1 cellular context compared by ENCODE assay signal in the genomic region with DNA sequence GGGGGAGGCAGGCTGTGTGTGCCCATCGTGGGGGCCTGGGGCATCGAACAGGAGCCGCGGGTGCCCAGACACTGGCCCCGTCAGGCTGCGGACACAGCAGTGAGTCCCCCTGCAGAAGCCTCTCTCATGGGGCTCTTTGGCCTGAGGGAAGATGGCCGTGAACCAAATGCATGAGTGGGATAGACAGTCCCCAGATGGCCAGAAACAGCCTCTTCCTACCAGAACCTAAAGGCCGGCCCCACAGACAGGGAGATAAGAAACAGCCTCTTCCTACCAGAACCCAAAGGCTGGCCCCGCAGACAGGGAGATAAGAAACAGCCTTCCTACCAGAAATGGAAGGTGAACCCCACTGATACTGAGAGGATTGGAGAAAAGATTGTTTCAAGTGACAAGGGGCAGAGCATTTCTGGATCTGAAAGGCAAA.
TF ChIP-seq lines count a peak whose summit lies in the region.

No MANE protein-coding gene starts in this region.

TF ChIP-seq in K562, 482 proteins besides CTCF, POLR2A, EP300 and RAD21 (continued from another document and continues in another):
- TF ChIP-seq ELK1 (CRISPR knock-in tag; IDR thresholded peaks at IDR 0.05) (no peak), SMARCB1 (IDR thresholded peaks at IDR 0.05; ENCODE audit: insufficient read length, low read depth) (no peak), PRMT5 (CRISPR knock-in tag; IDR thresholded peaks at IDR 0.05) (no peak), SMARCE1 (IDR thresholded peaks at IDR 0.05) (peak; percentile 61), ZNF263 (CRISPR knock-in tag; IDR thresholded peaks at IDR 0.05; ENCODE audit: borderline replicate concordance) (no peak), CREB3 (tag; conservative IDR thresholded peaks at IDR 0.05; ENCODE audit: low read depth) (no peak), GABPA (tag; conservative IDR thresholded peaks at IDR 0.05; ENCODE audit: low read depth) (no peak), ZNF121 (CRISPR knock-in tag; conservative IDR thresholded peaks at IDR 0.05) (no peak), MAFK (IDR thresholded peaks at IDR 0.05; ENCODE audit: low read length) (no peak), NCOR1 (IDR thresholded peaks at IDR 0.05) (peak; percentile 83), SMAD4 (CRISPR knock-in tag; conservative IDR thresholded peaks at IDR 0.05) (peak; percentile 97), MXI1 (IDR thresholded peaks at IDR 0.05; ENCODE audit: low read depth, low read length) (no peak), CCNT2 (IDR thresholded peaks at IDR 0.05; ENCODE audit: borderline replicate concordance, extremely low read depth, insufficient read length, low read depth, low read length) (peak; percentile 42), IRF2 (CRISPR knock-in tag; IDR thresholded peaks at IDR 0.05) (no peak), RBM22 (IDR thresholded peaks at IDR 0.05; ENCODE audit: low read depth, low read length, poor library complexity, severe bottlenecking) (no peak), CREB1 (IDR thresholded peaks at IDR 0.05) (no peak), CREB1 (CRISPR knock-in tag; IDR thresholded peaks at IDR 0.05) (no peak), ZNF76 (CRISPR knock-in tag; IDR thresholded peaks at IDR 0.05; ENCODE audit: borderline replicate concordance) (no peak), FOXK2 (conservative IDR thresholded peaks at IDR 0.05 in 1 of 2, IDR thresholded peaks at IDR 0.05 in 1 of 2; ENCODE audit: low read depth in 2 of 2) (no peak), RBM14 (IDR thresholded peaks at IDR 0.05; ENCODE audit: borderline replicate concordance, insufficient read depth, low read depth, low read length) (no peak), SIN3B (IDR thresholded peaks at IDR 0.05; ENCODE audit: low read depth) (no peak), CREB3L1 (IDR thresholded peaks at IDR 0.05; ENCODE audit: borderline replicate concordance, low read depth) (no peak), SNIP1 (IDR thresholded peaks at IDR 0.05; ENCODE audit: low read depth) (no peak), GTF2E2 (tag; IDR thresholded peaks at IDR 0.05) (no peak), KDM2B (CRISPR knock-in tag; IDR thresholded peaks at IDR 0.05) (no peak), MITF (IDR thresholded peaks at IDR 0.05) (no peak), PYGO2 (tag; IDR thresholded peaks at IDR 0.05) (no peak), SIX5 (IDR thresholded peaks at IDR 0.05; ENCODE audit: borderline replicate concordance in 1 of 2, insufficient read depth in 1 of 2, low read depth in 1 of 2, low read length in 2 of 2) (no peak), TGIF2 (CRISPR knock-in tag; IDR thresholded peaks at IDR 0.05) (no peak), PHB2 (IDR thresholded peaks at IDR 0.05; ENCODE audit: low read depth) (no peak), NCOA1 (IDR thresholded peaks at IDR 0.05; ENCODE audit: low read depth) (no peak), ZFP30 (CRISPR knock-in tag; IDR thresholded peaks at IDR 0.05; ENCODE audit: borderline replicate concordance) (no peak), NR2F6 (CRISPR knock-in tag; IDR thresholded peaks at IDR 0.05) (no peak), MYBL2 (IDR thresholded peaks at IDR 0.05; ENCODE audit: low read depth) (no peak), MYBL2 (CRISPR knock-in tag; IDR thresholded peaks at IDR 0.05; ENCODE audit: borderline replicate concordance) (no peak), ZNF175 (CRISPR knock-in tag; IDR thresholded peaks at IDR 0.05; ENCODE audit: low read depth) (no peak), ESRRB (CRISPR knock-in tag; IDR thresholded peaks at IDR 0.05; ENCODE audit: borderline replicate concordance) (no peak), ZNF766 (CRISPR knock-in tag; conservative IDR thresholded peaks at IDR 0.05) (no peak), GATAD2B (IDR thresholded peaks at IDR 0.05; ENCODE audit: borderline replicate concordance) (no peak), FOXJ3 (CRISPR knock-in tag; IDR thresholded peaks at IDR 0.05) (no peak), CBFA2T3 (IDR thresholded peaks at IDR 0.05) (peak; percentile 91), SFPQ (IDR thresholded peaks at IDR 0.05; ENCODE audit: low read depth, low read length) (no peak), TCF7L2 (IDR thresholded peaks at IDR 0.05; ENCODE audit: low read depth, low read length) (no peak), TARDBP (IDR thresholded peaks at IDR 0.05) (no peak), HOXB6 (CRISPR knock-in tag; IDR thresholded peaks at IDR 0.05; ENCODE audit: borderline replicate concordance) (no peak), ZFX (CRISPR knock-in tag; IDR thresholded peaks at IDR 0.05) (no peak), ZFPM2 (CRISPR knock-in tag; IDR thresholded peaks at IDR 0.05) (no peak), LEF1 (IDR thresholded peaks at IDR 0.05) (no peak), SP2 (IDR thresholded peaks at IDR 0.05; ENCODE audit: extremely low read depth, low read depth, low read length, poor library complexity, severe bottlenecking) (no peak)
- TF ChIP-seq, protein P1, sequence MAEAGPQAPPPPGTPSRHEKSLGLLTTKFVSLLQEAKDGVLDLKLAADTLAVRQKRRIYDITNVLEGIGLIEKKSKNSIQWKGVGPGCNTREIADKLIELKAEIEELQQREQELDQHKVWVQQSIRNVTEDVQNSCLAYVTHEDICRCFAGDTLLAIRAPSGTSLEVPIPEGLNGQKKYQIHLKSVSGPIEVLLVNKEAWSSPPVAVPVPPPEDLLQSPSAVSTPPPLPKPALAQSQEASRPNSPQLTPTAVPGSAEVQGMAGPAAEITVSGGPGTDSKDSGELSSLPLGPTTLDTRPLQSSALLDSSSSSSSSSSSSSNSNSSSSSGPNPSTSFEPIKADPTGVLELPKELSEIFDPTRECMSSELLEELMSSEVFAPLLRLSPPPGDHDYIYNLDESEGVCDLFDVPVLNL (CRISPR knock-in tag; IDR thresholded peaks at IDR 0.05; ENCODE audit: low read depth): no peak
- TF ChIP-seq, protein P2, sequence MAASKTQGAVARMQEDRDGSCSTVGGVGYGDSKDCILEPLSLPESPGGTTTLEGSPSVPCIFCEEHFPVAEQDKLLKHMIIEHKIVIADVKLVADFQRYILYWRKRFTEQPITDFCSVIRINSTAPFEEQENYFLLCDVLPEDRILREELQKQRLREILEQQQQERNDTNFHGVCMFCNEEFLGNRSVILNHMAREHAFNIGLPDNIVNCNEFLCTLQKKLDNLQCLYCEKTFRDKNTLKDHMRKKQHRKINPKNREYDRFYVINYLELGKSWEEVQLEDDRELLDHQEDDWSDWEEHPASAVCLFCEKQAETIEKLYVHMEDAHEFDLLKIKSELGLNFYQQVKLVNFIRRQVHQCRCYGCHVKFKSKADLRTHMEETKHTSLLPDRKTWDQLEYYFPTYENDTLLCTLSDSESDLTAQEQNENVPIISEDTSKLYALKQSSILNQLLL (CRISPR knock-in tag; IDR thresholded peaks at IDR 0.05; ENCODE audit: borderline replicate concordance): no peak
- TF ChIP-seq, protein P3, sequence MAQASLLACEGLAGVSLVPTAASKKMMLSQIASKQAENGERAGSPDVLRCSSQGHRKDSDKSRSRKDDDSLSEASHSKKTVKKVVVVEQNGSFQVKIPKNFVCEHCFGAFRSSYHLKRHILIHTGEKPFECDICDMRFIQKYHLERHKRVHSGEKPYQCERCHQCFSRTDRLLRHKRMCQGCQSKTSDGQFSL (CRISPR knock-in tag; IDR thresholded peaks at IDR 0.05): no peak
- TF ChIP-seq, protein P3 (tag; IDR thresholded peaks at IDR 0.05): no peak
- TF ChIP-seq, protein P4, sequence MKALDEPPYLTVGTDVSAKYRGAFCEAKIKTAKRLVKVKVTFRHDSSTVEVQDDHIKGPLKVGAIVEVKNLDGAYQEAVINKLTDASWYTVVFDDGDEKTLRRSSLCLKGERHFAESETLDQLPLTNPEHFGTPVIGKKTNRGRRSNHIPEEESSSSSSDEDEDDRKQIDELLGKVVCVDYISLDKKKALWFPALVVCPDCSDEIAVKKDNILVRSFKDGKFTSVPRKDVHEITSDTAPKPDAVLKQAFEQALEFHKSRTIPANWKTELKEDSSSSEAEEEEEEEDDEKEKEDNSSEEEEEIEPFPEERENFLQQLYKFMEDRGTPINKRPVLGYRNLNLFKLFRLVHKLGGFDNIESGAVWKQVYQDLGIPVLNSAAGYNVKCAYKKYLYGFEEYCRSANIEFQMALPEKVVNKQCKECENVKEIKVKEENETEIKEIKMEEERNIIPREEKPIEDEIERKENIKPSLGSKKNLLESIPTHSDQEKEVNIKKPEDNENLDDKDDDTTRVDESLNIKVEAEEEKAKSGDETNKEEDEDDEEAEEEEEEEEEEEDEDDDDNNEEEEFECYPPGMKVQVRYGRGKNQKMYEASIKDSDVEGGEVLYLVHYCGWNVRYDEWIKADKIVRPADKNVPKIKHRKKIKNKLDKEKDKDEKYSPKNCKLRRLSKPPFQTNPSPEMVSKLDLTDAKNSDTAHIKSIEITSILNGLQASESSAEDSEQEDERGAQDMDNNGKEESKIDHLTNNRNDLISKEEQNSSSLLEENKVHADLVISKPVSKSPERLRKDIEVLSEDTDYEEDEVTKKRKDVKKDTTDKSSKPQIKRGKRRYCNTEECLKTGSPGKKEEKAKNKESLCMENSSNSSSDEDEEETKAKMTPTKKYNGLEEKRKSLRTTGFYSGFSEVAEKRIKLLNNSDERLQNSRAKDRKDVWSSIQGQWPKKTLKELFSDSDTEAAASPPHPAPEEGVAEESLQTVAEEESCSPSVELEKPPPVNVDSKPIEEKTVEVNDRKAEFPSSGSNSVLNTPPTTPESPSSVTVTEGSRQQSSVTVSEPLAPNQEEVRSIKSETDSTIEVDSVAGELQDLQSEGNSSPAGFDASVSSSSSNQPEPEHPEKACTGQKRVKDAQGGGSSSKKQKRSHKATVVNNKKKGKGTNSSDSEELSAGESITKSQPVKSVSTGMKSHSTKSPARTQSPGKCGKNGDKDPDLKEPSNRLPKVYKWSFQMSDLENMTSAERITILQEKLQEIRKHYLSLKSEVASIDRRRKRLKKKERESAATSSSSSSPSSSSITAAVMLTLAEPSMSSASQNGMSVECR (CRISPR knock-in tag; IDR thresholded peaks at IDR 0.05): no peak
- TF ChIP-seq, protein P5, sequence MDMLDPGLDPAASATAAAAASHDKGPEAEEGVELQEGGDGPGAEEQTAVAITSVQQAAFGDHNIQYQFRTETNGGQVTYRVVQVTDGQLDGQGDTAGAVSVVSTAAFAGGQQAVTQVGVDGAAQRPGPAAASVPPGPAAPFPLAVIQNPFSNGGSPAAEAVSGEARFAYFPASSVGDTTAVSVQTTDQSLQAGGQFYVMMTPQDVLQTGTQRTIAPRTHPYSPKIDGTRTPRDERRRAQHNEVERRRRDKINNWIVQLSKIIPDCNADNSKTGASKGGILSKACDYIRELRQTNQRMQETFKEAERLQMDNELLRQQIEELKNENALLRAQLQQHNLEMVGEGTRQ (CRISPR knock-in tag; IDR thresholded peaks at IDR 0.05): no peak
